Comparison of ENCODE assay signal across 1 cellular context in the genomic region with DNA sequence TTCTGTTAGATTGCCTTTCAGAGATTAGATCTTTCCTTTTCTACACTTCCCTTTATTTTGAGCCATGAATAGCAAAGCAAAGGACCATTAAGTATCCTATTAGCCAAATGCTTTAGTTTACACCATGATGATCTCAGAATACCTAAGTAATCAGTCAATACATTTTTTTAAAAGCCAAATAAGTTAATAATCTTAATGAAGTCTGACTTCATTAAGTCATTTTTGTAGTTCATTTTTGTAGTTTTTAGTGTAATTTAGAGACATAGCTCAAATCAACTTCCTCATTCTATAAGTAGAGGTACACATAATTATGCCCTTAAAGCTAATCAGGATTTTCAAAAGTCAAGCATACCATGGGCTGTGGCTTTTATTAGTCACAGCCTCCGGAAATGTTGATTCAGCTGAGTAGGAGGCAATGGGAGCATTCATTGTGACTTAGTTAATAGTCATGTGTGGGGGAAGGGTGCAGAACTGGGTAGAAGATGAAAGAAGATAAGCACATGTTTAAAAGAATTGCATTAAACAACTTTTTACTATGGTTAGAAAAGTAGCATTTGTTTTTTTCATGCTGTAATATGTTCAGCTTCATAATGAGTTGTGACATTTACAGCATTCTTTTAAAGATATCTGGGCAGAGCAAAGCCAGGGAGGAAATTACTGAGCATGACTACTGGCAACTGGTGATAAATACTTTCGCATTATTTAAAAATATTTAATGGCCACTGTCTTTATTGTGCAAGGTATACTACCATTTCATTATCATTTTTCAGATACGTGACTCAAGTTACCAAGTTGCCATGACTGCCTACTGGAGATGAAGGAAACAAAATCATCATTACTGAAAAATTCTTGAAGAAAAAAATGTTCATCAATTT.
A peak's percentile ranks its signal among the peaks of the same experiment; 100 is the strongest.
TF ChIP-seq lines count a peak whose summit lies in the region.

No MANE protein-coding gene starts in this region.

TF ChIP-seq in IMR-90, 13 proteins besides CTCF, POLR2A, EP300 and RAD21:
- TF ChIP-seq MAFK (IDR thresholded peaks at IDR 0.05; ENCODE audit: low read depth, low read length) (peak; percentile 67), FOS (IDR thresholded peaks at IDR 0.05; ENCODE audit: low read depth, low read length) (peak; percentile 96), CEBPB (IDR thresholded peaks at IDR 0.05; ENCODE audit: low read depth, low read length) (peak; percentile 94), MAZ (IDR thresholded peaks at IDR 0.05; ENCODE audit: borderline replicate concordance, low read depth, low read length) (no peak), BHLHE40 (IDR thresholded peaks at IDR 0.05; ENCODE audit: low read depth, low read length) (peak; percentile 62; the same call in 1 of the 2 replicates), RFX5 (IDR thresholded peaks at IDR 0.05; ENCODE audit: low read depth, low read length) (no peak), CHD1 (IDR thresholded peaks at IDR 0.05; ENCODE audit: low read depth, low read length) (no peak), MXI1 (IDR thresholded peaks at IDR 0.05; ENCODE audit: borderline replicate concordance, low read depth, low read length) (no peak), ELK1 (IDR thresholded peaks at IDR 0.05; ENCODE audit: borderline replicate concordance, low read depth, low read length) (no peak), RCOR1 (IDR thresholded peaks at IDR 0.05; ENCODE audit: insufficient replicate concordance, low read length) (no peak), NFE2L2 (IDR thresholded peaks at IDR 0.05; ENCODE audit: low read depth, low read length) (peak; percentile 63), SMC3 (IDR thresholded peaks at IDR 0.05; ENCODE audit: low read depth, low read length) (no peak), USF2 (IDR thresholded peaks at IDR 0.05; ENCODE audit: low read depth, low read length) (no peak)
